In the genomic region with DNA sequence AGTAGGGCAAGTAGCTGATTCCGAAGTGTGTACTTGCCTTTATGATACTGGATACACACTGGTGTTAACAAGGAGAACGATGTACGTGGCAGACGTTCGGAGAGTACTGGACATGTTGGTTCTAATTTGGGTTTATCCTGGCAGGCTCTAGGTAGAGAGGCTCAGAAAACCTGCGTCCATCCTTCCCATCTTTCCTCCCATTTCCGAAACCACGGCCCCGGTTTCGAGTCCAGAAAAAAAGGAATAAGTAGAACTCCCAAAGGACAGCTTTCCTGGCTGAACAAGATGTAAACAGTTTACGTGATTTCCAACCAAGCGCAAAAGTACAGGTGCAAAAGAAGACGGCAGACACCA, we compare ENCODE assay signal across 8 cellular contexts. TPM values are rescaled to one million over a fixed set of nuclear protein-coding genes. Genes with fewer than 3 reads are reported as not detected.
DNase-seq lines count a peak whose midpoint lies in the region; ATAC-seq, FAIRE-seq and TF ChIP-seq lines count a peak whose summit lies in the region.

No MANE protein-coding gene starts in this region.

- H3K4me1 ChIP-seq in GM23338 (ENCODE audit: insufficient read depth) (peaks cover 25% of the 10 kb centered on the region), endothelial cell of umbilical vein (ENCODE audit: control insufficient read depth, extremely low read depth, insufficient read depth, low read length) (peaks cover 14% of the 10 kb centered on the region)

- no peaks in the 10 kb centered on the region for H3K9me2 ChIP-seq in GM23338 (ENCODE audit: insufficient read depth)

- no peaks in the 10 kb centered on the region for H3K36me3 Mint-ChIP-seq in GM23338 (ENCODE audit: low read depth)
- peaks cover 7% of the 10 kb centered on the region for H3K36me3 Mint-ChIP-seq in nephron progenitor cell (ENCODE audit: low read depth)

- H3K27ac Mint-ChIP-seq in GM23338 (peak overlapping the region; percentile 94), nephron progenitor cell (peak overlapping the region; percentile 66)

- H3K9me1 ChIP-seq in endothelial cell of umbilical vein (replicated peaks; ENCODE audit: control insufficient read depth, extremely low read depth, insufficient read depth, low read length): no peaks in the 10 kb centered on the region

- dilution Hi-C loops in endothelial cell of umbilical vein (cut with MboI; ENCODE audit: extremely low pct_ligation_motif_present, low sequenced_read_pairs): no loop called here

- no peak for TF ChIP-seq POLR2A in NB4 (IDR thresholded peaks at IDR 0.05; ENCODE audit: extremely low read depth, insufficient read length)
- no peak for TF ChIP-seq POLR2A in endothelial cell of umbilical vein (IDR thresholded peaks at IDR 0.05; ENCODE audit: low read depth, low read length)

- H3K27me3 ChIP-seq in GM23338 (ENCODE audit: insufficient read depth): no peaks in the 10 kb centered on the region
- no peaks in the 10 kb centered on the region for H3K27me3 ChIP-seq in endothelial cell of umbilical vein (ENCODE audit: control insufficient read depth in 2 of 2, insufficient read depth in 2 of 2, low read length in 2 of 2)

- CTCF ChIA-PET in endothelial cell of umbilical vein (lab: Charles Lee): interaction anchor here (0.8 to 1.6 kb wide), 3 partner anchors 14 to 58 kb away, joined by 3 to 5 read pairs (median 3); no protein-coding TSS in a partner anchor

- H3K9me3 Mint-ChIP-seq in GM23338 (no peaks in the 10 kb centered on the region), nephron progenitor cell (no peaks in the 10 kb centered on the region)

- H3K4me1 Mint-ChIP-seq in GM23338 (peaks cover 29% of the 10 kb centered on the region), nephron progenitor cell (peaks cover 27% of the 10 kb centered on the region)

- no peak for FAIRE-seq in endothelial cell of umbilical vein (lab: Jason Lieb, UNC)

- H3K36me3 ChIP-seq in GM23338 (ENCODE audit: insufficient read depth): no peaks in the 10 kb centered on the region
- H3K36me3 ChIP-seq in endothelial cell of umbilical vein (ENCODE audit: control insufficient read depth in 2 of 2, extremely low read depth in 1 of 2, insufficient read depth in 2 of 2, low read length in 2 of 2): no peaks in the 10 kb centered on the region

- DNase-seq in GM10266 (ENCODE audit: extremely low spot score) (peak; percentile 13), GM23338 (ENCODE audit: low spot score) (no peak), NB4 (ENCODE audit: low read depth) (no peak), endothelial cell of umbilical vein (ENCODE audit: low read depth, low spot score) (no peak), nephron progenitor cell (no peak), DMS114 treated with DMSO at 0.1 percent for 48 hours (lab: John Stamatoyannopoulos, UW; ENCODE audit: unreplicated experiment) (no peak), NCI-H2227 (lab: John Stamatoyannopoulos, UW; ENCODE audit: unreplicated experiment) (no peak)
- no peak for DNase-seq in NK-92 treated with Interleukin-12 subunit alpha and Interleukin-12 subunit beta, amount 100 ng/mL, for 24 hours (lab: John Stamatoyannopoulos, UW)

- no peaks in the 10 kb centered on the region for H3F3A ChIP-seq in GM23338 (replicated peaks; ENCODE audit: low read depth)

- peaks cover 13% of the 10 kb centered on the region; the same call in 1 of the 2 replicates for H4K20me1 ChIP-seq in GM23338 (replicated peaks; ENCODE audit: insufficient read depth)
- H4K20me1 ChIP-seq in endothelial cell of umbilical vein (replicated peaks; ENCODE audit: control insufficient read depth, extremely low read depth, insufficient read depth, low read length): no peaks in the 10 kb centered on the region

- H3K4me3 ChIP-seq in GM23338 (peak overlapping the region; percentile 90), NB4 (ENCODE audit: low read depth, low read length) (peak overlapping the region; percentile 74), endothelial cell of umbilical vein (replicated peaks in 1 of 3; ENCODE audit: insufficient read depth in 1 of 3, low read depth in 1 of 3, low read length in 3 of 3) (peak overlapping the region; percentile 28 to 96 (median 85))

- peak overlapping the region; percentile 81 for H3K9ac ChIP-seq in endothelial cell of umbilical vein (replicated peaks; ENCODE audit: extremely low read depth, insufficient read depth, low read length)

- POLR2A ChIA-PET in endothelial cell of umbilical vein (lab: Charles Lee): no interaction called here

- H3K4me2 ChIP-seq in GM23338 (peak overlapping the region; percentile 91), endothelial cell of umbilical vein (ENCODE audit: insufficient read depth, low read length) (peak overlapping the region; percentile 90)

- H3K27me3 Mint-ChIP-seq in GM23338 (ENCODE audit: insufficient read depth, low read depth, poor library complexity) (peaks cover 2% of the 10 kb centered on the region), nephron progenitor cell (ENCODE audit: low read depth, poor library complexity) (peaks cover 8% of the 10 kb centered on the region)

- TSS peak; percentile 91 for BruUV-seq in endothelial cell of umbilical vein (replicated peaks; lab: Mats Ljungman, UMichigan)

- TF ChIP-seq CTCF in GM10266 (IDR thresholded peaks at IDR 0.05; ENCODE audit: control insufficient read depth, insufficient read depth, low read depth, missing control alignments) (no peak), GM23338 (conservative IDR thresholded peaks at IDR 0.05; ENCODE audit: low read depth in 2 of 2) (no peak), NB4 (IDR thresholded peaks at IDR 0.05; ENCODE audit: low read depth, low read length) (no peak), endothelial cell of umbilical vein (IDR thresholded peaks at IDR 0.05; ENCODE audit: extremely low read depth in 1 of 2, insufficient read depth in 1 of 2, low read depth in 1 of 2, low read length in 2 of 2) (no peak), nephron progenitor cell (IDR thresholded peaks at IDR 0.05) (no peak)

- H3K27ac ChIP-seq in GM23338 (ENCODE audit: low read depth) (peak overlapping the region; percentile 30; the same call in 1 of the 2 replicates), endothelial cell of umbilical vein (ENCODE audit: insufficient read depth, low read depth, low read length) (peak overlapping the region; percentile 60)

- H3K79me2 ChIP-seq in GM23338 (replicated peaks; ENCODE audit: insufficient read depth) (peaks cover 60% of the 10 kb centered on the region), endothelial cell of umbilical vein (ENCODE audit: control insufficient read depth, insufficient read depth, low read length) (peaks cover 16% of the 10 kb centered on the region)

- no peaks in the 10 kb centered on the region for H3K9me3 ChIP-seq in endothelial cell of umbilical vein (replicated peaks; ENCODE audit: control insufficient read depth, insufficient read depth, low read length)

- H3K4me3 Mint-ChIP-seq in GM23338 (peak overlapping the region; percentile 94), nephron progenitor cell (peak overlapping the region; percentile 98)

- H2AFZ ChIP-seq in GM23338 (peak overlapping the region; percentile 88), endothelial cell of umbilical vein (ENCODE audit: low read depth, low read length) (peak overlapping the region; percentile 95)

- intact Hi-C loops in endothelial cell of umbilical vein (cut with micrococcal nuclease): loop anchor here (1.0 kb wide), 1 partner anchor 55 kb away; a partner anchor contains a TSS

- ATAC-seq in GM23338: peak; percentile 22

TF ChIP-seq in GM23338, 12 proteins besides CTCF, POLR2A, EP300 and RAD21 (continues in another document):
- TF ChIP-seq STAT1 (IDR thresholded peaks at IDR 0.05; ENCODE audit: unreplicated experiment) (no peak), POLR2AphosphoS5 (IDR thresholded peaks at IDR 0.05; ENCODE audit: low read depth) (no peak), ZNF114 (CRISPR knock-in tag; IDR thresholded peaks at IDR 0.05) (no peak)

TF ChIP-seq in endothelial cell of umbilical vein, 7 proteins besides CTCF, POLR2A, EP300 and RAD21 (continues in another document):
- TF ChIP-seq POLR2AphosphoS5 (IDR thresholded peaks at IDR 0.05; ENCODE audit: insufficient read depth, low read depth, low read length) (no peak), FOS (IDR thresholded peaks at IDR 0.05; ENCODE audit: borderline replicate concordance, insufficient read depth, low read length) (no peak)

RNA-seq across cellular contexts. Expression of a gene that starts 0.3 kb away (rescaled TPM):
- 74.6 and 95.4 TPM in 2 replicates for total RNA-seq in GM23338 (2014; rRNA removed; shearing (Covaris generic))
- polyA plus RNA-seq in GM23338 (2016; fragmentation: Nextera tagmentation; extraction: Ambion mirVana): 51.9 and 67.3 TPM in 2 replicates
- total RNA-seq in endothelial cell of umbilical vein: 40.6 and 44.4 TPM in 2 replicates
- polyA plus RNA-seq in endothelial cell of umbilical vein: 20.2 and 24.5 TPM in 2 replicates
- 20.5 and 21.4 TPM in 2 replicates for polyA plus RNA-seq in endothelial cell of umbilical vein (2011; cell fraction: cytosol; rRNA removed)
- polyA plus RNA-seq in endothelial cell of umbilical vein (2011; cell fraction: nucleus; rRNA removed): 16.6 and 19.1 TPM in 2 replicates
- 29.4 and 36.5 TPM in 2 replicates for polyA plus RNA-seq in endothelial cell of umbilical vein (2012)
- polyA minus RNA-seq in endothelial cell of umbilical vein: 47.8 and 50.9 TPM in 2 replicates
- 33.5 TPM for polyA minus RNA-seq in endothelial cell of umbilical vein (2011; cell fraction: cytosol; rRNA and poly(A)+ RNA removed)
- 26.2 and 32.1 TPM in 2 replicates for polyA minus RNA-seq in endothelial cell of umbilical vein (2011; cell fraction: nucleus; rRNA and poly(A)+ RNA removed)

RNA-seq across cellular contexts. Expression of a gene that starts 8.4 kb away (rescaled TPM):
- 0.43 and 0.63 TPM in 2 replicates for total RNA-seq in GM23338 (2014; rRNA removed; shearing (Covaris generic))
- polyA plus RNA-seq in GM23338 (2016; fragmentation: Nextera tagmentation; extraction: Ambion mirVana) (0.37 and 0.55 TPM in 2 replicates), endothelial cell of umbilical vein (0.06 TPM in 2 replicates)
- total RNA-seq in endothelial cell of umbilical vein: 0.15 and 0.16 TPM in 2 replicates
- 0.01 and 0.03 TPM in 2 replicates for polyA plus RNA-seq in endothelial cell of umbilical vein (2011; cell fraction: cytosol; rRNA removed)
- polyA plus RNA-seq in endothelial cell of umbilical vein (2011; cell fraction: nucleus; rRNA removed): 0.45 and 0.53 TPM in 2 replicates
- 0.04 and 0.12 TPM in 2 replicates for polyA plus RNA-seq in endothelial cell of umbilical vein (2012)
- 0.07 and 0.17 TPM in 2 replicates for polyA minus RNA-seq in endothelial cell of umbilical vein
- not detected for polyA minus RNA-seq in endothelial cell of umbilical vein (2011; cell fraction: cytosol; rRNA and poly(A)+ RNA removed)
- polyA minus RNA-seq in endothelial cell of umbilical vein (2011; cell fraction: nucleus; rRNA and poly(A)+ RNA removed): 0.29 and 0.38 TPM in 2 replicates

RNA-seq across cellular contexts. Expression of a gene that starts 54.8 kb away (rescaled TPM):
- total RNA-seq in GM23338 (2014; rRNA removed; shearing (Covaris generic)): 117 and 146 TPM in 2 replicates
- polyA plus RNA-seq in GM23338 (2016; fragmentation: Nextera tagmentation; extraction: Ambion mirVana): 43.5 and 46.2 TPM in 2 replicates
- 58.5 and 60.1 TPM in 2 replicates for total RNA-seq in endothelial cell of umbilical vein
- polyA plus RNA-seq in endothelial cell of umbilical vein: 52.5 and 52.9 TPM in 2 replicates
- 24.2 and 28.6 TPM in 2 replicates for polyA plus RNA-seq in endothelial cell of umbilical vein (2011; cell fraction: cytosol; rRNA removed)
- 16.3 and 21.1 TPM in 2 replicates for polyA plus RNA-seq in endothelial cell of umbilical vein (2011; cell fraction: nucleus; rRNA removed)
- 31.1 and 43.6 TPM in 2 replicates for polyA plus RNA-seq in endothelial cell of umbilical vein (2012)
- polyA minus RNA-seq in endothelial cell of umbilical vein: 153 and 172 TPM in 2 replicates
- 87.4 TPM for polyA minus RNA-seq in endothelial cell of umbilical vein (2011; cell fraction: cytosol; rRNA and poly(A)+ RNA removed)
- 31.8 and 47.2 TPM in 2 replicates for polyA minus RNA-seq in endothelial cell of umbilical vein (2011; cell fraction: nucleus; rRNA and poly(A)+ RNA removed)
